Comparison of ENCODE assay signal across 8 cellular contexts in the genomic region with DNA sequence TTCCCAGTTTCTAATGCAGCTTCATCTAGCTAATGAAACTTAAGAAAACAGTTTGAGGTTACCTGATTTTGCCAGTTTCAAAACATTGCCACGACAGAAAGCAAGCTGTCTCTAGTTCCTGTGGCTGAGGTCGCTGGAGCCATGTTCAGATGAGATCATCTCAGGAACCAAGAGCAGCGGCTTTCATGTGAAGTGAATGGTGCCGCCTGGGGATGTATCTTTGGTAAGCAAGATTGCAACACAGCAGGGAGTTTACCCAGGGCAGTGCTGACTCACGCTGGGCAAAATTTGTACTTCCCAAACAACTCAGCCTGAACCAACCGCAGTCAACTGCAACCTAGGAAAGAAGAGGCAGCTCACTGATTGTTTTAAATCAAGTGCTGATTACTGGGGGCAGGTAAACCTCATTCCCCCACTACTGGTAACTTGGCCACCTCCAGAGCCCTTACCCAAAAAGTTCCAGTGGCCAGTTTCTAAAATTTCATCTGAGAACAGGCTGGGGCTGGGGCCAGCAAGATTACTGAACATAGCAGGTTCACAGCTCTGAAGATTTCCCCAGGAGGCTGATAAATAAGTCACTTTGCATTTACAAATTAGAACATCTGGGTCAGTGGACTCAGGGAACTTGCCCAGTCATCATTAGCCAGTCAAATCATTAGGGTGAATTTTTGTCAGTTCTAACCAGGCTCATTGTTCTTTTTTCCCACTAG. TPM values are rescaled to one million over a fixed set of nuclear protein-coding genes. Genes with fewer than 3 reads are reported as not detected.
DNase-seq lines count a peak whose midpoint lies in the region; ATAC-seq and TF ChIP-seq lines count a peak whose summit lies in the region.

Gene RFFL (minus strand): TSS at position 194 of the 710 bp plus-strand sequence. CDS start 37,154 bp downstream, outside the sequence.

- intact Hi-C loops in activated CD4-positive, alpha-beta T cell treated with anti-CD3 and anti-CD28 coated beads, Interleukin-2, amount 10 ng/mL, durations not matched to agents 24 days and 14 days (cut with micrococcal nuclease): loop anchor here (1.0 to 2.0 kb wide), 7 partner anchors 10 to 65 kb away; no protein-coding TSS in a partner anchor
- intact Hi-C loops in dendritic cell treated with granulocyte-macrophage colony-stimulating factor and Interleukin-4, amounts not matched to agents 40 ng/mL and 50 ng/mL, for 4 days (cut with micrococcal nuclease): loop anchor here (1.0 kb wide), 1 partner anchor 25 kb away; no protein-coding TSS in a partner anchor
- intact Hi-C loops in left lung (cut with DNase I): no loop called here

- TF ChIP-seq CTCF in AG04450 (IDR thresholded peaks at IDR 0.05; ENCODE audit: low read depth, low read length) (peak; percentile 18), left lung (IDR thresholded peaks at IDR 0.05) (no peak)

- H3K4me3 ChIP-seq in AG04450 (ENCODE audit: low read depth, low read length): peak within 1 kb of the TSS; percentile 50
- H3K4me3 ChIP-seq in left lung: peak within 1 kb of the TSS in 1 of 2 donors; percentile 19

- CTCF ChIA-PET in AG04450 (lab: Charles Lee): interaction anchor here (1.0 to 3.6 kb wide), 6 partner anchors 12 to 66 kb away, joined by 4 to 28 read pairs (median 6); no protein-coding TSS in a partner anchor

- H3K4me1 ChIP-seq in left lung: peaks cover 6 to 41% of the 10 kb centered on the region in 2 donors

- H3K9me3 Mint-ChIP-seq in activated CD4-positive, alpha-beta T cell treated with anti-CD3 and anti-CD28 coated beads, Interleukin-2, amount 10 ng/mL, durations not matched to agents 24 days and 14 days: peaks cover 5% of the 10 kb centered on the region
- H3K9me3 Mint-ChIP-seq in dendritic cell treated with granulocyte-macrophage colony-stimulating factor and Interleukin-4, amounts not matched to agents 40 ng/mL and 50 ng/mL, for 4 days: no peaks in the 10 kb centered on the region

- H3K27me3 ChIP-seq in AG04450 (ENCODE audit: control insufficient read depth, insufficient read depth, low read length) (no peaks in the 10 kb centered on the region), left lung (no peaks in the 10 kb centered on the region)

- peaks cover 33% of the 10 kb centered on the region for H3K36me3 Mint-ChIP-seq in activated CD4-positive, alpha-beta T cell treated with anti-CD3 and anti-CD28 coated beads, Interleukin-2, amount 10 ng/mL, durations not matched to agents 24 days and 14 days (ENCODE audit: low read depth)
- H3K36me3 Mint-ChIP-seq in dendritic cell treated with granulocyte-macrophage colony-stimulating factor and Interleukin-4, amounts not matched to agents 40 ng/mL and 50 ng/mL, for 4 days (ENCODE audit: low read depth): peaks cover 39% of the 10 kb centered on the region

- peak; percentile 93 for DNase-seq in AG04450 (ENCODE audit: low read depth, low spot score)
- peak; percentile 69 to 81 for DNase-seq in NCI-H446 (lab: John Stamatoyannopoulos, UW)
- DNase-seq in activated CD4-positive, alpha-beta T cell treated with anti-CD3 and anti-CD28 coated beads, Interleukin-2, amount 10 ng/mL, durations not matched to agents 24 days and 14 days: peak; percentile 95
- DNase-seq in left lung: peak; percentile 85 to 90
- peak; percentile 71 to 75 for DNase-seq in stimulated activated CD4-positive, alpha-beta T cell treated with anti-CD3 and anti-CD28 coated beads, Interleukin-2, amount 100 ng/mL, for 48 hours

- H3K9me3 ChIP-seq in AG04450 (ENCODE audit: control insufficient read depth, insufficient read depth, low read length) (no peaks in the 10 kb centered on the region), left lung (no peaks in the 10 kb centered on the region)

- ATAC-seq in GM18870 (IDR thresholded peaks at IDR 0.05; ENCODE audit: unreplicated experiment) (peak; percentile 87), HG03135 (IDR thresholded peaks at IDR 0.05; ENCODE audit: unreplicated experiment) (peak; percentile 88), left lung (peak; percentile 99)

- H3K4me3 Mint-ChIP-seq in activated CD4-positive, alpha-beta T cell treated with anti-CD3 and anti-CD28 coated beads, Interleukin-2, amount 10 ng/mL, durations not matched to agents 24 days and 14 days: peak within 1 kb of the TSS; percentile 73
- peak within 1 kb of the TSS; percentile 67 for H3K4me3 Mint-ChIP-seq in dendritic cell treated with granulocyte-macrophage colony-stimulating factor and Interleukin-4, amounts not matched to agents 40 ng/mL and 50 ng/mL, for 4 days

- H3K27ac Mint-ChIP-seq in activated CD4-positive, alpha-beta T cell treated with anti-CD3 and anti-CD28 coated beads, Interleukin-2, amount 10 ng/mL, durations not matched to agents 24 days and 14 days: peak within 1 kb of the TSS; percentile 90
- H3K27ac Mint-ChIP-seq in dendritic cell treated with granulocyte-macrophage colony-stimulating factor and Interleukin-4, amounts not matched to agents 40 ng/mL and 50 ng/mL, for 4 days: peak within 1 kb of the TSS; percentile 90

- no peaks in the 10 kb centered on the region for H3K27me3 Mint-ChIP-seq in activated CD4-positive, alpha-beta T cell treated with anti-CD3 and anti-CD28 coated beads, Interleukin-2, amount 10 ng/mL, durations not matched to agents 24 days and 14 days
- no peaks in the 10 kb centered on the region for H3K27me3 Mint-ChIP-seq in dendritic cell treated with granulocyte-macrophage colony-stimulating factor and Interleukin-4, amounts not matched to agents 40 ng/mL and 50 ng/mL, for 4 days

- H3K27ac ChIP-seq in AG04450 (ENCODE audit: low read depth, low read length) (peak within 1 kb of the TSS; percentile 98), left lung (peak within 1 kb of the TSS; percentile 84 to 91)

- peaks cover 0 to 10% of the 10 kb centered on the region in 2 donors for H3K36me3 ChIP-seq in left lung

- POLR2A ChIA-PET in AG04450 (lab: Yijun Ruan, JAX): interaction anchor here (0.6 to 2.5 kb wide), 7 partner anchors 26 to 370 kb away, joined by 3 to 9 read pairs (median 3); partner anchors contain the start of gene LIG3

- H3K4me1 Mint-ChIP-seq in activated CD4-positive, alpha-beta T cell treated with anti-CD3 and anti-CD28 coated beads, Interleukin-2, amount 10 ng/mL, durations not matched to agents 24 days and 14 days: peaks cover 50% of the 10 kb centered on the region
- peaks cover 55% of the 10 kb centered on the region for H3K4me1 Mint-ChIP-seq in dendritic cell treated with granulocyte-macrophage colony-stimulating factor and Interleukin-4, amounts not matched to agents 40 ng/mL and 50 ng/mL, for 4 days (ENCODE audit: low read depth)

RNA-seq across cellular contexts. Expression of gene RFFL, which starts in this region (rescaled TPM):
- polyA plus RNA-seq in AG04450 (2011; rRNA removed): 11.0 and 14.4 TPM in 2 replicates
- 46.9 and 71.1 TPM in 2 replicates for polyA minus RNA-seq in AG04450 (2011; rRNA and poly(A)+ RNA removed)
- 23.5 TPM in 2 replicates for total RNA-seq in activated CD4-positive, alpha-beta T cell treated with anti-CD3 and anti-CD28 coated beads, Interleukin-2, amount 10 ng/mL, durations not matched to agents 24 days and 14 days
- 10 to 100 TPM; 22.2 to 42.0 TPM for total RNA-seq in left lung

Comparison
In these comparisons a context has a peak if more than half of its experiments do, and no peak if none do; other contexts are left out.
1. intact Hi-C loops: an anchor here in activated CD4-positive, alpha-beta T cell treated with anti-CD3 and anti-CD28 coated beads, Interleukin-2, amount 10 ng/mL, durations not matched to agents 24 days and 14 days (1.0 to 2.0 kb wide) and dendritic cell treated with granulocyte-macrophage colony-stimulating factor and Interleukin-4, amounts not matched to agents 40 ng/mL and 50 ng/mL, for 4 days (1.0 kb wide); none called in left lung.